ENCODE assay signal across 22 cellular contexts in genomic region chr2:204695506-204695905, GRCh38.
DNase-seq lines count a peak whose midpoint lies in the region; ATAC-seq and TF ChIP-seq lines count a peak whose summit lies in the region.
"Had no signal": no experiment of that assay in that cellular context is flagged by ENCODE, and none has a peak within 500 bp of the region (broad histone marks: within the 10 kb centered on the region; RNA-seq: fewer than 3 reads in every experiment).

No MANE protein-coding gene starts in this region.

- H3K4me1 ChIP-seq in upper lobe of right lung, result peaks cover 10% of the 10 kb centered on the region

- TF ChIP-seq CTCF in cardiac fibroblast (IDR thresholded peaks at IDR 0.05; ENCODE audit: low read depth, low read length) (no peak), upper lobe of right lung (IDR thresholded peaks at IDR 0.05) (no peak)

- ATAC-seq in upper lobe of right lung (peak; percentile 71), GM19455 (IDR thresholded peaks at IDR 0.05; ENCODE audit: unreplicated experiment) (no peak)
- ATAC-seq: T-cell had no signal

- H3K27me3 ChIP-seq in upper lobe of right lung, result no peaks in the 10 kb centered on the region
- H3K27me3 ChIP-seq: BLaER1 treated with 17β-estradiol and CSF1 and Interleukin-3, amounts not matched to agents 10 nM and 100 nM; hepatocyte; tibial nerve had no signal

- no peak overlapping the region for H3K27ac ChIP-seq in upper lobe of right lung
- H3K27ac ChIP-seq: BLaER1 treated with 17β-estradiol and CSF1 and Interleukin-3, amounts not matched to agents 10 nM and 100 nM; hepatocyte; tibial nerve had no signal

- DNase-seq in GM04503 (ENCODE audit: low read depth) (peak; percentile 90), cardiac fibroblast (ENCODE audit: low read depth in 2 of 2) (peak; percentile 2 to 20), kidney tubule cell (ENCODE audit: low spot score) (peak; percentile 18), upper lobe of right lung (no peak), foreskin melanocyte (no peak), nucleus accumbens (lab: John Stamatoyannopoulos, UW) (no peak)
- DNase-seq: activated CD4-positive, alpha-beta T cell treated with anti-CD3 and anti-CD28 coated beads for 1 hour; activated naive CD4-positive, alpha-beta T cell treated with anti-CD3 and anti-CD28 coated beads for 36 hours; activated T-cell treated with anti-CD3 and anti-CD28 coated beads, Interleukin-2, amount 50 U/mL, for 24 hours; anterior cingulate cortex; GOT3; KBM-7; NCI-H1694; NCI-H226; NCI-H82; SHP77; T-cell had no signal

- H3K36me3 ChIP-seq in upper lobe of right lung, result no peaks in the 10 kb centered on the region
- H3K36me3 ChIP-seq: BLaER1 treated with 17β-estradiol and CSF1 and Interleukin-3, amounts not matched to agents 10 nM and 100 nM; tibial nerve had no signal

- no peaks in the 10 kb centered on the region for H3K9me3 ChIP-seq in upper lobe of right lung
- H3K9me3 ChIP-seq: BLaER1 treated with 17β-estradiol and CSF1 and Interleukin-3, amounts not matched to agents 10 nM and 100 nM; tibial nerve had no signal

- intact Hi-C loops in upper lobe of right lung (cut with DNase I), result loop anchor here (10.0 kb wide), 1 partner anchor 371 kb away; no protein-coding TSS in a partner anchor

- H3K4me3 ChIP-seq in cardiac fibroblast (replicated peaks in 1 of 2; ENCODE audit: low read depth in 2 of 2, low read length in 2 of 2), result no peak overlapping the region
- no peak overlapping the region for H3K4me3 ChIP-seq in upper lobe of right lung
- H3K4me3 ChIP-seq: BLaER1 treated with 17β-estradiol and CSF1 and Interleukin-3, amounts not matched to agents 10 nM and 100 nM; hepatocyte; skin epidermis; tibial nerve had no signal

Comparison
In these comparisons a context has a peak if more than half of its experiments do, and no peak if none do; other contexts are left out.
1. DNase-seq: peak in GM04503 (single experiment), cardiac fibroblast (2 of 2) and kidney tubule cell (single experiment); none in upper lobe of right lung (single experiment), foreskin melanocyte (single experiment) and nucleus accumbens (0 of 56).